Comparison of ENCODE assay signal across 8 cellular contexts in the genomic region with DNA sequence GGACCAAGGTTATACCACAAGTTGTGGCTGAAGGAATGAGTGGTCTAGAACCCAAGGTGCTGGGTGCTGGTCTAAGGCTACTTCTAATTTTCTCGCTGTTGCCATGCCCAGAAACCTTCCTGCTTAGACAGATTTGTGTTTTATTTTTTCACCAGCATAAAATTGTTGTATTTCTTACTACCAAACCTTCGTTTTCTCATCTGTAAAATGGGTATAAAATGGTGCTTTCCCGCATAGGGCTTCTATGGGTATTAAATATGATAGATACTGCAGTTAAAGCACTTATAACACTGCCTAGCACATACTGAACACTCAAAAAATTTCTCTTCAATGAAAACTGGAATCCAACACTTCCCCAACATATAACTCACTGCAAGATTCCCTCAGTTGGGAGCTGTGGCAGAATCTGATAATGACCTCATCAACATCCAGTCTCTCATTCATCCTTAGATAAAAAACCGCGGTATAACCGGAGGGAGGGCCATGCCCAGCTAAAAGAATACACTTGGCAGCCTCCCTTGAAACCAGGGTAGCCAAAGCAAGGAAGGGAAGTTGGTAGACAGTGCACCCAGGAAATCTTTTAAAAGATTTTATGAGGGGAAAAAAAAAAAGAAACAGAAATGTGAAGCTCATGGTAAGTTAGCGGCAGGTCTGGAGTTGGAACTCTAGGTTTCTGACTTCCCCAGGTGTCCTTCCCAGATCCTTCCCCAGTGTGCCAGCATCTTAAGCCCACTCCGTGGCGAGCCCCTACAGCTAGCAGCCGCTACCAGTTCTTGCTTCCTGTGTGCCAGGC. TPM values are rescaled to one million over a fixed set of nuclear protein-coding genes. Genes with fewer than 3 reads are reported as not detected.
DNase-seq lines count a peak whose midpoint lies in the region; ATAC-seq, FAIRE-seq and TF ChIP-seq lines count a peak whose summit lies in the region.

No MANE protein-coding gene starts in this region.

- no peak for FAIRE-seq in A549 (lab: Jason Lieb, UNC)

- H3K27me3 ChIP-seq in HCT116 (ENCODE audit: insufficient read depth, low read length) (no peaks in the 10 kb centered on the region), layer of hippocampus (ENCODE audit: control insufficient read depth, insufficient read depth, low read length) (no peaks in the 10 kb centered on the region), thymus (ENCODE audit: control insufficient read depth, insufficient read depth) (no peaks in the 10 kb centered on the region)

- no peaks in the 10 kb centered on the region for H3K9me2 ChIP-seq in HCT116 (ENCODE audit: insufficient read depth)

- H2AFZ ChIP-seq in HCT116 (ENCODE audit: low read depth, low read length, poor library complexity, severe bottlenecking) = no peak overlapping the region

- H3K27ac ChIP-seq in A549 (peak overlapping the region; percentile 93 to 97), HCT116 (ENCODE audit: low read depth, low read length) (peak overlapping the region; percentile 70), layer of hippocampus (ENCODE audit: low read depth, low read length) (peak overlapping the region; percentile 93), thymus (ENCODE audit: low read depth) (peak overlapping the region; percentile 97)

- peak overlapping the region; percentile 100 for H3K27ac Mint-ChIP-seq in activated naive CD8-positive, alpha-beta T cell

- TF ChIP-seq EP300 in A549 (IDR thresholded peaks at IDR 0.05) = no peak

- H3K4me3 ChIP-seq in A549 (peak overlapping the region; percentile 60), HCT116 (replicated peaks in 1 of 2; ENCODE audit: low read depth in 1 of 2, low read length in 2 of 2) (peak overlapping the region; percentile 62 to 69), thymus (ENCODE audit: low read length) (peak overlapping the region; percentile 90)

- TF ChIP-seq RAD21 in A549 (conservative IDR thresholded peaks at IDR 0.05 in 1 of 2, IDR thresholded peaks at IDR 0.05 in 1 of 2) = no peak
- TF ChIP-seq RAD21 in HCT116 (IDR thresholded peaks at IDR 0.05; ENCODE audit: low read depth) = no peak

- H3K9ac ChIP-seq in HCT116 (ENCODE audit: low read length) = peak overlapping the region; percentile 75

- intact Hi-C loops in HCT116 (cut with micrococcal nuclease) = loop anchor here (5.0 kb wide), 1 partner anchor 309 kb away; no protein-coding TSS in a partner anchor

- TF ChIP-seq CTCF in A549 (IDR thresholded peaks at IDR 0.05) = no peak
- TF ChIP-seq CTCF in HCT116 (IDR thresholded peaks at IDR 0.05 in 2 of 3, conservative IDR thresholded peaks at IDR 0.05 in 1 of 3; ENCODE audit: borderline replicate concordance in 1 of 3, insufficient read depth in 1 of 3, low read depth in 2 of 3, low read length in 2 of 3) = no peak

- H3K9me3 ChIP-seq in A549 = peaks cover 8% of the 10 kb centered on the region; the same call in 2 of the 3 replicates
- peaks cover 0 to 15% of the 10 kb centered on the region in 2 experiments; a peak in 1 of 4 replicates for H3K9me3 ChIP-seq in HCT116 (ENCODE audit: control insufficient read depth in 1 of 2, insufficient read depth in 1 of 2, low read depth in 1 of 2, low read length in 2 of 2)
- no peaks in the 10 kb centered on the region for H3K9me3 ChIP-seq in thymus (ENCODE audit: control insufficient read depth)

- peaks cover 68% of the 10 kb centered on the region for H3K4me1 Mint-ChIP-seq in activated naive CD8-positive, alpha-beta T cell (ENCODE audit: low read depth)

- no peaks in the 10 kb centered on the region for H3K9me3 Mint-ChIP-seq in activated naive CD8-positive, alpha-beta T cell (ENCODE audit: low read depth)

- H3K27me3 Mint-ChIP-seq in activated naive CD8-positive, alpha-beta T cell = no peaks in the 10 kb centered on the region

- DNase-seq in A549 (ENCODE audit: low read depth in 1 of 2, low spot score in 1 of 2) (no peak), HCT116 (ENCODE audit: low read depth, low spot score) (no peak), Ammon's horn (ENCODE audit: low spot score) (no peak), NOMO-1 treated with DMSO at 0.1 percent for 48 hours (lab: John Stamatoyannopoulos, UW; ENCODE audit: unreplicated experiment) (no peak)

- no peaks in the 10 kb centered on the region for H4K20me1 ChIP-seq in HCT116 (ENCODE audit: insufficient read depth)

- BruUV-seq in HCT116 (replicated peaks; lab: Mats Ljungman, UMichigan) = TSS peak; percentile 67

- 94% methylated on average over 10 of the region's 10 CpGs for WGBS in A549 (ENCODE audit: missing lambda C conversion rate)
- WGBS in thymus = 63% methylated on average over 10 of the region's 10 CpGs

- ATAC-seq in A549 = 0 out of 6 replicates have a peak, but pooled peaks of 1 of the 2 experiments have one; percentile 2
- no peak for ATAC-seq in HCT116
- ATAC-seq in GM18511 (IDR thresholded peaks at IDR 0.05; ENCODE audit: unreplicated experiment) = no peak

- peak overlapping the region; percentile 92 for H3K4me2 ChIP-seq in A549
- H3K4me2 ChIP-seq in HCT116 (ENCODE audit: low read length) = peak overlapping the region; percentile 87

- TF ChIP-seq POLR2A in A549 (IDR thresholded peaks at IDR 0.05; ENCODE audit: low read length) = no peak
- no peak for TF ChIP-seq POLR2A in HCT116 (IDR thresholded peaks at IDR 0.05; ENCODE audit: borderline replicate concordance, extremely low read depth, insufficient read depth, insufficient read length)

- peaks cover 11% of the 10 kb centered on the region for H3K36me3 Mint-ChIP-seq in activated naive CD8-positive, alpha-beta T cell

- POLR2A ChIA-PET in A549 (lab: Yijun Ruan, JAX) = interaction anchor here (1.4 to 1.8 kb wide), 2 partner anchors 40 to 45 kb away, joined by 3 to 6 read pairs; no protein-coding TSS in a partner anchor
- POLR2A ChIA-PET in HCT116 (lab: Charles Lee) = no interaction called here

- H3K4me3 Mint-ChIP-seq in activated naive CD8-positive, alpha-beta T cell = peak overlapping the region; percentile 98

- H3K79me2 ChIP-seq in HCT116 (ENCODE audit: insufficient read depth, low read length) = peaks cover 7% of the 10 kb centered on the region; the same call in 1 of the 2 replicates

- CTCF ChIA-PET in A549 (lab: Yijun Ruan, JAX) = interaction anchor here (0.6 to 1.1 kb wide), 4 partner anchors 30 to 772 kb away, joined by 3 to 4 read pairs (median 3); no protein-coding TSS in a partner anchor
- CTCF ChIA-PET in HCT116 (lab: Charles Lee) = interaction anchor here (0.7 kb wide), 1 partner anchor 206 kb away, joined by 3 read pairs; no protein-coding TSS in a partner anchor

- RAD21 ChIA-PET in HCT116 (lab: Charles Lee; ENCODE audit: low non-redundant PET in 1 of 2, low total read pairs in 2 of 2, uncharacterized antibody in 2 of 2, unreplicated experiment in 2 of 2) = no interaction called here

- H3K4me1 ChIP-seq in A549 (peaks cover 39% of the 10 kb centered on the region), HCT116 (ENCODE audit: control insufficient read depth in 1 of 2, insufficient read depth in 2 of 2, low read length in 2 of 2) (peaks cover 8 to 40% of the 10 kb centered on the region in 2 experiments; a peak in 3 of 4 replicates), thymus (ENCODE audit: control insufficient read depth, insufficient read depth, low read length) (peaks cover 16% of the 10 kb centered on the region)

- H3K36me3 ChIP-seq in HCT116 (ENCODE audit: control insufficient read depth in 1 of 2, insufficient read depth in 2 of 2, low read length in 2 of 2) (peaks cover 0 to 5% of the 10 kb centered on the region in 2 experiments; a peak in 1 of 4 replicates), thymus (ENCODE audit: control insufficient read depth, insufficient read depth) (no peaks in the 10 kb centered on the region)

TF ChIP-seq in A549, 52 proteins besides CTCF, POLR2A, EP300 and RAD21:
- TF ChIP-seq SREBF2 (IDR thresholded peaks at IDR 0.05) (no peak), HOXB13 (CRISPR knock-in tag; IDR thresholded peaks at IDR 0.05; ENCODE audit: low read depth) (no peak), FOXS1 (CRISPR knock-in tag; IDR thresholded peaks at IDR 0.05) (no peak), RCOR1 (IDR thresholded peaks at IDR 0.05; ENCODE audit: low read depth, low read length) (peak; percentile 64; the same call in 1 of the 2 replicates), FOSL2 (IDR thresholded peaks at IDR 0.05) (no peak), FOSL2 (CRISPR knock-in tag; IDR thresholded peaks at IDR 0.05) (no peak), KDM1A (IDR thresholded peaks at IDR 0.05; ENCODE audit: low read depth) (peak; percentile 90; the same call in 1 of the 2 replicates), CHD4 (IDR thresholded peaks at IDR 0.05; ENCODE audit: borderline replicate concordance) (0 out of 2 replicates have a peak, but pooled peaks have one; percentile 38), HDAC2 (IDR thresholded peaks at IDR 0.05) (0 out of 2 replicates have a peak, but pooled peaks have one; percentile 64)
TF ChIP-seq in A549: peak in this region for 4.

TF ChIP-seq in HCT116, 20 proteins besides CTCF, POLR2A, EP300 and RAD21:
- TF ChIP-seq CEBPB (IDR thresholded peaks at IDR 0.05; ENCODE audit: low read depth) = no peak
- TF ChIP-seq FOSL1 (IDR thresholded peaks at IDR 0.05; ENCODE audit: low read depth) = no peak
- no peak for TF ChIP-seq POLR2AphosphoS5 (IDR thresholded peaks at IDR 0.05; ENCODE audit: low read depth, low read length)
- no peak for TF ChIP-seq TCF7L2 (IDR thresholded peaks at IDR 0.05; ENCODE audit: borderline replicate concordance, extremely low read depth, insufficient read depth, insufficient read length)
- no peak for TF ChIP-seq JUND (IDR thresholded peaks at IDR 0.05)
- no peak for TF ChIP-seq SP1 (IDR thresholded peaks at IDR 0.05; ENCODE audit: low read depth)
- TF ChIP-seq ZFX (IDR thresholded peaks at IDR 0.05) = no peak
TF ChIP-seq in HCT116: peak in this region for 0.

RNA-seq across cellular contexts. Expression of a gene that starts 1.2 kb away (rescaled TPM):
- polyA plus RNA-seq in A549 (2011; rRNA removed) (10.1 and 22.0 TPM in 2 replicates), A549 (2017; fragmentation: RNase III; extraction: RNeasy Plus Mini Kit Qiagen cat#74134 plus additional on column Dnase treatment) (7.1 to 8.1 TPM (median 7.2 TPM) in 3 replicates), thymus (1.9 TPM)
- 2.7 and 3.2 TPM in 2 replicates for polyA plus RNA-seq in A549 (2012; cell fraction: cytosol; rRNA removed)
- 1.2 and 2.0 TPM in 2 replicates for polyA plus RNA-seq in A549 (2012; cell fraction: nucleus; rRNA removed)
- polyA minus RNA-seq in A549 (2011; rRNA and poly(A)+ RNA removed) = 22.8 and 24.1 TPM in 2 replicates
- total RNA-seq in HCT116 (2021; ENCODE audit: unreplicated experiment) = 8.6 TPM
- polyA plus RNA-seq in HCT116 (2012) = 2.2 and 2.8 TPM in 2 replicates
